8 cellular contexts compared by ENCODE assay signal in genomic region chr17:82449883-82450356, GRCh38. TPM values are rescaled to one million over a fixed set of nuclear protein-coding genes. Genes with fewer than 3 reads are reported as not detected.
DNase-seq lines count a peak whose midpoint lies in the region; ATAC-seq and TF ChIP-seq lines count a peak whose summit lies in the region.

No MANE protein-coding gene starts in this region.

- H3K27ac Mint-ChIP-seq in neural crest cell (ENCODE audit: unreplicated experiment): peak overlapping the region; percentile 84

- peak overlapping the region; percentile 90 for H3K4me3 ChIP-seq in HFF-Myc (replicated peaks; ENCODE audit: low read depth, low read length)
- H3K4me3 ChIP-seq in WI38 (ENCODE audit: low read depth, low read length): peak overlapping the region; percentile 89

- no peak for ATAC-seq in GM19455 (IDR thresholded peaks at IDR 0.05; ENCODE audit: unreplicated experiment)

- no peaks in the 10 kb centered on the region for H3K27me3 Mint-ChIP-seq in neural crest cell (ENCODE audit: low read depth)

- DNase-seq in HFF-Myc (ENCODE audit: extremely low read depth, low read depth) (no peak), neural crest cell (ENCODE audit: low read depth, low spot score) (no peak), NCI-H1105 treated with DMSO at 0.1 percent for 48 hours (lab: John Stamatoyannopoulos, UW) (no peak), NCI-H146 treated with DMSO at 0.1 percent for 48 hours (lab: John Stamatoyannopoulos, UW; ENCODE audit: unreplicated experiment) (no peak), SIG-M5 treated with dmso at 0.1 percent for 504 hours (lab: John Stamatoyannopoulos, UW; ENCODE audit: unreplicated experiment) (no peak)
- DNase-seq in effector CD4-positive, alpha-beta T cell: peak; percentile 11

- peaks cover 12% of the 10 kb centered on the region for H3K9me3 Mint-ChIP-seq in neural crest cell

- H3K4me1 Mint-ChIP-seq in neural crest cell: peaks cover 20% of the 10 kb centered on the region

- no peak for TF ChIP-seq CTCF in HFF-Myc (IDR thresholded peaks at IDR 0.05; ENCODE audit: low read depth, low read length, missing control alignments)
- no peak for TF ChIP-seq CTCF in WI38 (IDR thresholded peaks at IDR 0.05; ENCODE audit: low read depth, low read length)
- no peak for TF ChIP-seq CTCF in neural crest cell (conservative IDR thresholded peaks at IDR 0.05)

- H3K4me3 Mint-ChIP-seq in neural crest cell: peak overlapping the region; percentile 90

- peaks cover 4% of the 10 kb centered on the region for H3K36me3 Mint-ChIP-seq in neural crest cell (ENCODE audit: low read depth)

RNA-seq across cellular contexts. Expression of gene CYBC1, which starts 0.6 kb away (rescaled TPM):
- 111 and 115 TPM in 2 replicates for total RNA-seq in neural crest cell

RNA-seq across cellular contexts. Expression of gene NARF, which starts 8.6 kb away (rescaled TPM):
- 73.3 and 84.2 TPM in 2 replicates for total RNA-seq in neural crest cell

RNA-seq across cellular contexts. Expression of gene OGFOD3, which starts 31.5 kb away (rescaled TPM):
- total RNA-seq in neural crest cell: 33.3 and 35.6 TPM in 2 replicates

RNA-seq across cellular contexts. Expression of gene HEXD, which starts 31.8 kb away (rescaled TPM):
- 47.8 and 48.5 TPM in 2 replicates for total RNA-seq in neural crest cell
